12 cellular contexts compared by ENCODE assay signal in the genomic region with DNA sequence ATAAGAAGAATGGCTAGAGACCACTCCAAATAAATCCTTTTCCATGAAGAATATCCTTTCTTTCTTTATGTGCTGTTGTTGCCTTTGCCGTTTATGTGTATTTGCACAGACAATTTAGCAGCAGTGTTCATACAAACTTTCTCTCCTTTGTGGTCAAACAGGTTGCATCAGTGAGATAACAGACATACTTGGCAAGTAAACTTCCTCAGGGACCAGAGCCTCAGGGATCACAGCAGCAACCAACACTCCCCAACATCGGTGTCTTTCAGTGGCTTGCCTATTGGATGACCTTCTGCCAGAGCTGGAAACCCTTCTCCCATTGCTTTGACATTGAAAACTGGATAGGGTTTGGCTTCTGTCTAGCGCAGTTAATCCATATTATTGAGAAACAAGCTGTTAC.
A peak's percentile ranks its signal among the peaks of the same experiment; 100 is the strongest.
DNase-seq lines count a peak whose midpoint lies in the region; ATAC-seq and TF ChIP-seq lines count a peak whose summit lies in the region.
"Had no signal": no experiment of that assay in that cellular context is flagged by ENCODE, and none has a peak within 500 bp of the region (broad histone marks: within the 10 kb centered on the region; RNA-seq: fewer than 3 reads in every experiment).

No MANE protein-coding gene starts in this region.

- no peak overlapping the region for H3K4me3 Mint-ChIP-seq in activated CD8-positive, alpha-beta memory T cell treated with anti-CD3 and anti-CD28 coated beads, Interleukin-2, amount 10 ng/mL, durations not matched to agents 7 days and 5 days
- H3K4me3 Mint-ChIP-seq: IgD-negative memory B cell had no signal

- no peaks in the 10 kb centered on the region for H3K9me3 Mint-ChIP-seq in activated CD8-positive, alpha-beta memory T cell treated with anti-CD3 and anti-CD28 coated beads, Interleukin-2, amount 10 ng/mL, durations not matched to agents 7 days and 5 days (ENCODE audit: low read depth)

- H3K27me3 Mint-ChIP-seq in activated CD8-positive, alpha-beta memory T cell treated with anti-CD3 and anti-CD28 coated beads, Interleukin-2, amount 10 ng/mL, durations not matched to agents 7 days and 5 days: no peaks in the 10 kb centered on the region

- no peak for DNase-seq in activated CD8-positive, alpha-beta memory T cell treated with anti-CD3 and anti-CD28 coated beads, Interleukin-2, amount 10 ng/mL, durations not matched to agents 7 days and 5 days
- DNase-seq in activated CD8-positive, alpha-beta memory T cell treated with anti-CD3 and anti-CD28 coated beads for 24 hours: no peak
- DNase-seq in NCI-H82 treated with DMSO at 0.1 percent for 48 hours (lab: John Stamatoyannopoulos, UW; ENCODE audit: unreplicated experiment) (peak; percentile 26), choroid plexus epithelial cell (ENCODE audit: low read depth) (peak; percentile 13), NCI-H526 treated with DMSO at 0.1 percent for 48 hours (lab: John Stamatoyannopoulos, UW) (no peak)
- DNase-seq: NCI-H1092, NCI-H2107, SJCRH30 had no signal

- CTCF ChIA-PET in activated CD8-positive, alpha-beta memory T cell treated with anti-CD3 and anti-CD28 coated beads, Interleukin-2, amount 10 ng/mL, durations not matched to agents 7 days and 5 days (lab: Charles Lee): no interaction called here

- TF ChIP-seq CTCF in choroid plexus epithelial cell (conservative IDR thresholded peaks at IDR 0.05; ENCODE audit: low read depth, low read length): no peak

- H3K4me3 ChIP-seq in choroid plexus epithelial cell (ENCODE audit: low read depth, low read length): no peak overlapping the region
- H3K4me3 ChIP-seq: SJCRH30 had no signal

- no peaks in the 10 kb centered on the region for H3K4me1 Mint-ChIP-seq in activated CD8-positive, alpha-beta memory T cell treated with anti-CD3 and anti-CD28 coated beads, Interleukin-2, amount 10 ng/mL, durations not matched to agents 7 days and 5 days

- peak overlapping the region; percentile 9 for H3K27ac Mint-ChIP-seq in activated CD8-positive, alpha-beta memory T cell treated with anti-CD3 and anti-CD28 coated beads, Interleukin-2, amount 10 ng/mL, durations not matched to agents 7 days and 5 days
- H3K27ac Mint-ChIP-seq: IgD-negative memory B cell had no signal

- no peaks in the 10 kb centered on the region for H3K36me3 Mint-ChIP-seq in activated CD8-positive, alpha-beta memory T cell treated with anti-CD3 and anti-CD28 coated beads, Interleukin-2, amount 10 ng/mL, durations not matched to agents 7 days and 5 days

- ATAC-seq in activated CD8-positive, alpha-beta memory T cell treated with anti-CD3 and anti-CD28 coated beads, Interleukin-2, amount 10 ng/mL, durations not matched to agents 7 days and 5 days: no peak
- ATAC-seq in HG02588 (IDR thresholded peaks at IDR 0.05; ENCODE audit: unreplicated experiment) (no peak), HG03521 (IDR thresholded peaks at IDR 0.05; ENCODE audit: unreplicated experiment) (no peak), GM18868 (IDR thresholded peaks at IDR 0.05; ENCODE audit: unreplicated experiment) (no peak)

Comparison
In these comparisons a context has a peak if more than half of its experiments do, and no peak if none do; other contexts are left out.
1. DNase-seq: peak in NCI-H82 treated with DMSO at 0.1 percent for 48 hours (single experiment) and choroid plexus epithelial cell (single experiment); none in activated CD8-positive, alpha-beta memory T cell treated with anti-CD3 and anti-CD28 coated beads, Interleukin-2, amount 10 ng/mL, durations not matched to agents 7 days and 5 days (single experiment), activated CD8-positive, alpha-beta memory T cell treated with anti-CD3 and anti-CD28 coated beads for 24 hours (single experiment) and NCI-H526 treated with DMSO at 0.1 percent for 48 hours (single experiment).